Comparison of ENCODE assay signal across 2 cellular contexts in genomic region chr3:111782943-111783342, GRCh38.
TF ChIP-seq lines count a peak whose summit lies in the region.

No MANE protein-coding gene starts in this region.

TF ChIP-seq in A549, 52 proteins besides CTCF, POLR2A, EP300 and RAD21 (continued from another document):
- TF ChIP-seq, protein P1, sequence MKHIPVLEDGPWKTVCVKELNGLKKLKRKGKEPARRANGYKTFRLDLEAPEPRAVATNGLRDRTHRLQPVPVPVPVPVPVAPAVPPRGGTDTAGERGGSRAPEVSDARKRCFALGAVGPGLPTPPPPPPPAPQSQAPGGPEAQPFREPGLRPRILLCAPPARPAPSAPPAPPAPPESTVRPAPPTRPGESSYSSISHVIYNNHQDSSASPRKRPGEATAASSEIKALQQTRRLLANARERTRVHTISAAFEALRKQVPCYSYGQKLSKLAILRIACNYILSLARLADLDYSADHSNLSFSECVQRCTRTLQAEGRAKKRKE (CRISPR knock-in tag; IDR thresholded peaks at IDR 0.05; ENCODE audit: low read depth), result no peak
- TF ChIP-seq BCL3 (IDR thresholded peaks at IDR 0.05), result no peak

TF ChIP-seq in liver, 16 proteins besides CTCF, POLR2A, EP300 and RAD21 (continued from another document):
- TF ChIP-seq YY1 (IDR thresholded peaks at IDR 0.05), result peak; percentile 65
- TF ChIP-seq RXRA (IDR thresholded peaks at IDR 0.05), result peak; percentile 79 to 80
- no peak for TF ChIP-seq FOXA1 (IDR thresholded peaks at IDR 0.05)
- TF ChIP-seq NR2F2 (IDR thresholded peaks at IDR 0.05), result peak; percentile 65
- no peak for TF ChIP-seq EGR1 (IDR thresholded peaks at IDR 0.05; ENCODE audit: low read depth in 2 of 2)
- TF ChIP-seq, protein P2, sequence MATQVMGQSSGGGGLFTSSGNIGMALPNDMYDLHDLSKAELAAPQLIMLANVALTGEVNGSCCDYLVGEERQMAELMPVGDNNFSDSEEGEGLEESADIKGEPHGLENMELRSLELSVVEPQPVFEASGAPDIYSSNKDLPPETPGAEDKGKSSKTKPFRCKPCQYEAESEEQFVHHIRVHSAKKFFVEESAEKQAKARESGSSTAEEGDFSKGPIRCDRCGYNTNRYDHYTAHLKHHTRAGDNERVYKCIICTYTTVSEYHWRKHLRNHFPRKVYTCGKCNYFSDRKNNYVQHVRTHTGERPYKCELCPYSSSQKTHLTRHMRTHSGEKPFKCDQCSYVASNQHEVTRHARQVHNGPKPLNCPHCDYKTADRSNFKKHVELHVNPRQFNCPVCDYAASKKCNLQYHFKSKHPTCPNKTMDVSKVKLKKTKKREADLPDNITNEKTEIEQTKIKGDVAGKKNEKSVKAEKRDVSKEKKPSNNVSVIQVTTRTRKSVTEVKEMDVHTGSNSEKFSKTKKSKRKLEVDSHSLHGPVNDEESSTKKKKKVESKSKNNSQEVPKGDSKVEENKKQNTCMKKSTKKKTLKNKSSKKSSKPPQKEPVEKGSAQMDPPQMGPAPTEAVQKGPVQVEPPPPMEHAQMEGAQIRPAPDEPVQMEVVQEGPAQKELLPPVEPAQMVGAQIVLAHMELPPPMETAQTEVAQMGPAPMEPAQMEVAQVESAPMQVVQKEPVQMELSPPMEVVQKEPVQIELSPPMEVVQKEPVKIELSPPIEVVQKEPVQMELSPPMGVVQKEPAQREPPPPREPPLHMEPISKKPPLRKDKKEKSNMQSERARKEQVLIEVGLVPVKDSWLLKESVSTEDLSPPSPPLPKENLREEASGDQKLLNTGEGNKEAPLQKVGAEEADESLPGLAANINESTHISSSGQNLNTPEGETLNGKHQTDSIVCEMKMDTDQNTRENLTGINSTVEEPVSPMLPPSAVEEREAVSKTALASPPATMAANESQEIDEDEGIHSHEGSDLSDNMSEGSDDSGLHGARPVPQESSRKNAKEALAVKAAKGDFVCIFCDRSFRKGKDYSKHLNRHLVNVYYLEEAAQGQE (IDR thresholded peaks at IDR 0.05), result peak; percentile 54
- peak in 1 of 2 donors; percentile 49 for TF ChIP-seq JUND (IDR thresholded peaks at IDR 0.05)
- TF ChIP-seq TAF1 (conservative IDR thresholded peaks at IDR 0.05), result no peak
- TF ChIP-seq, protein P3, sequence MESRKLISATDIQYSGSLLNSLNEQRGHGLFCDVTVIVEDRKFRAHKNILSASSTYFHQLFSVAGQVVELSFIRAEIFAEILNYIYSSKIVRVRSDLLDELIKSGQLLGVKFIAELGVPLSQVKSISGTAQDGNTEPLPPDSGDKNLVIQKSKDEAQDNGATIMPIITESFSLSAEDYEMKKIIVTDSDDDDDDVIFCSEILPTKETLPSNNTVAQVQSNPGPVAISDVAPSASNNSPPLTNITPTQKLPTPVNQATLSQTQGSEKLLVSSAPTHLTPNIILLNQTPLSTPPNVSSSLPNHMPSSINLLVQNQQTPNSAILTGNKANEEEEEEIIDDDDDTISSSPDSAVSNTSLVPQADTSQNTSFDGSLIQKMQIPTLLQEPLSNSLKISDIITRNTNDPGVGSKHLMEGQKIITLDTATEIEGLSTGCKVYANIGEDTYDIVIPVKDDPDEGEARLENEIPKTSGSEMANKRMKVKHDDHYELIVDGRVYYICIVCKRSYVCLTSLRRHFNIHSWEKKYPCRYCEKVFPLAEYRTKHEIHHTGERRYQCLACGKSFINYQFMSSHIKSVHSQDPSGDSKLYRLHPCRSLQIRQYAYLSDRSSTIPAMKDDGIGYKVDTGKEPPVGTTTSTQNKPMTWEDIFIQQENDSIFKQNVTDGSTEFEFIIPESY (IDR thresholded peaks at IDR 0.05), result no peak
- peak; percentile 53 for TF ChIP-seq SP1 (IDR thresholded peaks at IDR 0.05)
- TF ChIP-seq FOXA2 (IDR thresholded peaks at IDR 0.05), result no peak
